ENCODE assay signal across 1 cellular context in genomic region chr7:128904381-128905197, GRCh38.
TF ChIP-seq lines count a peak whose summit lies in the region.

No MANE protein-coding gene starts in this region.

TF ChIP-seq in SK-N-SH, 30 proteins besides CTCF, POLR2A, EP300 and RAD21 (continued from another document):
- TF ChIP-seq, protein P1, sequence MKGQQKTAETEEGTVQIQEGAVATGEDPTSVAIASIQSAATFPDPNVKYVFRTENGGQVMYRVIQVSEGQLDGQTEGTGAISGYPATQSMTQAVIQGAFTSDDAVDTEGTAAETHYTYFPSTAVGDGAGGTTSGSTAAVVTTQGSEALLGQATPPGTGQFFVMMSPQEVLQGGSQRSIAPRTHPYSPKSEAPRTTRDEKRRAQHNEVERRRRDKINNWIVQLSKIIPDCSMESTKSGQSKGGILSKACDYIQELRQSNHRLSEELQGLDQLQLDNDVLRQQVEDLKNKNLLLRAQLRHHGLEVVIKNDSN (IDR thresholded peaks at IDR 0.05; ENCODE audit: borderline replicate concordance, low read depth): peak; percentile 72; the same call in 1 of the 2 replicates
- TF ChIP-seq FOXM1 (IDR thresholded peaks at IDR 0.05; ENCODE audit: low read depth) (no peak), NFIC (IDR thresholded peaks at IDR 0.05; ENCODE audit: borderline replicate concordance) (no peak), FOSL2 (IDR thresholded peaks at IDR 0.05; ENCODE audit: borderline replicate concordance, low read depth) (no peak), GATA2 (CRISPR knock-in tag; IDR thresholded peaks at IDR 0.05) (no peak), RCOR1 (IDR thresholded peaks at IDR 0.05; ENCODE audit: low read length) (peak; percentile 27; the same call in 1 of the 2 replicates), MEF2A (IDR thresholded peaks at IDR 0.05; ENCODE audit: borderline replicate concordance, low read depth) (no peak), YY1 (IDR thresholded peaks at IDR 0.05; ENCODE audit: low read depth) (no peak), TEAD4 (IDR thresholded peaks at IDR 0.05; ENCODE audit: borderline replicate concordance, insufficient read depth) (no peak), POLR2AphosphoS5 (IDR thresholded peaks at IDR 0.05; ENCODE audit: low read depth, low read length) (no peak), NRF1 (IDR thresholded peaks at IDR 0.05; ENCODE audit: low read depth, low read length) (no peak), TCF12 (IDR thresholded peaks at IDR 0.05) (no peak), TAF1 (IDR thresholded peaks at IDR 0.05; ENCODE audit: borderline replicate concordance, low read depth, low read length) (no peak), EZH2phosphoT487 (IDR thresholded peaks at IDR 0.05; ENCODE audit: borderline replicate concordance, low read depth) (no peak), CHD2 (IDR thresholded peaks at IDR 0.05; ENCODE audit: low read length, partially characterized antibody) (no peak), FOXJ3 (CRISPR knock-in tag; IDR thresholded peaks at IDR 0.05) (no peak)
- TF ChIP-seq, protein P2, sequence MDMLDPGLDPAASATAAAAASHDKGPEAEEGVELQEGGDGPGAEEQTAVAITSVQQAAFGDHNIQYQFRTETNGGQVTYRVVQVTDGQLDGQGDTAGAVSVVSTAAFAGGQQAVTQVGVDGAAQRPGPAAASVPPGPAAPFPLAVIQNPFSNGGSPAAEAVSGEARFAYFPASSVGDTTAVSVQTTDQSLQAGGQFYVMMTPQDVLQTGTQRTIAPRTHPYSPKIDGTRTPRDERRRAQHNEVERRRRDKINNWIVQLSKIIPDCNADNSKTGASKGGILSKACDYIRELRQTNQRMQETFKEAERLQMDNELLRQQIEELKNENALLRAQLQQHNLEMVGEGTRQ (IDR thresholded peaks at IDR 0.05; ENCODE audit: borderline replicate concordance, low read depth, low read length): no peak
- TF ChIP-seq, protein P3, sequence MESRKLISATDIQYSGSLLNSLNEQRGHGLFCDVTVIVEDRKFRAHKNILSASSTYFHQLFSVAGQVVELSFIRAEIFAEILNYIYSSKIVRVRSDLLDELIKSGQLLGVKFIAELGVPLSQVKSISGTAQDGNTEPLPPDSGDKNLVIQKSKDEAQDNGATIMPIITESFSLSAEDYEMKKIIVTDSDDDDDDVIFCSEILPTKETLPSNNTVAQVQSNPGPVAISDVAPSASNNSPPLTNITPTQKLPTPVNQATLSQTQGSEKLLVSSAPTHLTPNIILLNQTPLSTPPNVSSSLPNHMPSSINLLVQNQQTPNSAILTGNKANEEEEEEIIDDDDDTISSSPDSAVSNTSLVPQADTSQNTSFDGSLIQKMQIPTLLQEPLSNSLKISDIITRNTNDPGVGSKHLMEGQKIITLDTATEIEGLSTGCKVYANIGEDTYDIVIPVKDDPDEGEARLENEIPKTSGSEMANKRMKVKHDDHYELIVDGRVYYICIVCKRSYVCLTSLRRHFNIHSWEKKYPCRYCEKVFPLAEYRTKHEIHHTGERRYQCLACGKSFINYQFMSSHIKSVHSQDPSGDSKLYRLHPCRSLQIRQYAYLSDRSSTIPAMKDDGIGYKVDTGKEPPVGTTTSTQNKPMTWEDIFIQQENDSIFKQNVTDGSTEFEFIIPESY (IDR thresholded peaks at IDR 0.05; ENCODE audit: borderline replicate concordance, low read depth): no peak
- TF ChIP-seq, protein P4, sequence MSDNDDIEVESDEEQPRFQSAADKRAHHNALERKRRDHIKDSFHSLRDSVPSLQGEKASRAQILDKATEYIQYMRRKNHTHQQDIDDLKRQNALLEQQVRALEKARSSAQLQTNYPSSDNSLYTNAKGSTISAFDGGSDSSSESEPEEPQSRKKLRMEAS (IDR thresholded peaks at IDR 0.05; ENCODE audit: low read depth): 0 out of 2 replicates have a peak, but pooled peaks have one; percentile 47
- TF ChIP-seq, protein P5, sequence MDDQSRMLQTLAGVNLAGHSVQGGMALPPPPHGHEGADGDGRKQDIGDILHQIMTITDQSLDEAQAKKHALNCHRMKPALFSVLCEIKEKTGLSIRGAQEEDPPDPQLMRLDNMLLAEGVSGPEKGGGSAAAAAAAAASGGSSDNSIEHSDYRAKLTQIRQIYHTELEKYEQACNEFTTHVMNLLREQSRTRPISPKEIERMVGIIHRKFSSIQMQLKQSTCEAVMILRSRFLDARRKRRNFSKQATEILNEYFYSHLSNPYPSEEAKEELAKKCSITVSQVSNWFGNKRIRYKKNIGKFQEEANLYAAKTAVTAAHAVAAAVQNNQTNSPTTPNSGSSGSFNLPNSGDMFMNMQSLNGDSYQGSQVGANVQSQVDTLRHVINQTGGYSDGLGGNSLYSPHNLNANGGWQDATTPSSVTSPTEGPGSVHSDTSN (IDR thresholded peaks at IDR 0.05): no peak
